10 cellular contexts compared by ENCODE assay signal in the genomic region with DNA sequence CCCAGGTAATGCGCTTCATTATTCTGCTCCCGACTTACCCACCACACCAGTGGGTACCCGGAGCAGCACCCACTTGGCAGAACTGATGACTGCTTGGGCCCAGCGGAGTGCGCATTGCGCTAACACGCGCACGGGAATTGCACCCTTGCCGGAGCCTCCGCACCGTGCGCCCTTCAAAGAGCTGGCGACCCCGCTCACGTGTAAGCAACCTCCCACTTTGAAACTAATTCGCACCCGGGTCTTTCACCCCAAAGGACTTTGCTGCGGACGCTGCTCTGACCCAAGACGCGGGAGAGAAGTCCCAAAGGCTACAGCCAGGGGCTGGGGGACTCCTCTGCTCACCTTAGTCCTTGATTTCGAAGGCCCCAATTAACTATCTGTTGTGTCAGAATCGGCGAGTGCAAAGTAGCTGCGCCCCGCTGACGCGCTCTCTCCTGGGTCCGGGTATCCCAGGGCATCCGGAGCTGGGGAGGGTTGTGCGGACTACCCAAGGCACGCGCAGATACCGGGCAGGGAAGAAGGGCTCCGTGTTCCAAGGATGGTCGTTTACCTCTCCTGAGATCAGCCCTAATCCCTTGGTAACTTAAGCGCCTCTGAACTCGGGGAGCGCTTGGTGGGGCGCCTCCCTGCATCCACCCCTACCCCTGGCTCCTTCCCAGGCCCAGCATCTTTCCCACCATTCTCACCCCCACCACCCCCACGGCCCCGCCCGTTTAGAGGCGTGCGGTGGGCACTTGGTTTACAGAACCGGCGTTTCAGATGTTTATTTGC. TPM values are rescaled to one million over a fixed set of nuclear protein-coding genes. Genes with fewer than 3 reads are reported as not detected.
DNase-seq lines count a peak whose midpoint lies in the region; ATAC-seq, FAIRE-seq and TF ChIP-seq lines count a peak whose summit lies in the region.
"Had no signal": no experiment of that assay in that cellular context is flagged by ENCODE, and none has a peak within 500 bp of the region (broad histone marks: within the 10 kb centered on the region; RNA-seq: fewer than 3 reads in every experiment).

No MANE protein-coding gene starts in this region.

- H3K27ac Mint-ChIP-seq in IgD-negative memory B cell (peak overlapping the region in 2 of 3 donors; percentile 48 to 81), neural crest cell (ENCODE audit: unreplicated experiment) (no peak overlapping the region)
- H3K27ac Mint-ChIP-seq: B cell had no signal

- no peak overlapping the region for H2BK120ac ChIP-seq in H1 (replicated peaks; ENCODE audit: low read depth, low read length)

- no peak overlapping the region for H3K23ac ChIP-seq in H1 (ENCODE audit: insufficient read length)

- TF ChIP-seq CTCF in H1 (IDR thresholded peaks at IDR 0.05; ENCODE audit: control extremely low read depth in 1 of 3, insufficient read depth in 1 of 3, low read depth in 1 of 3, low read length in 3 of 3) (no peak), neural crest cell (conservative IDR thresholded peaks at IDR 0.05) (no peak)

- H4K91ac ChIP-seq in H1 (replicated peaks; ENCODE audit: insufficient read length, low read length): no peak overlapping the region

- H3K9me3 ChIP-seq in H1 (ENCODE audit: insufficient read depth in 2 of 2, low read depth in 1 of 2, low read length in 1 of 2): no peaks in the 10 kb centered on the region

- no peaks in the 10 kb centered on the region for H3K79me1 ChIP-seq in H1 (ENCODE audit: low read depth, low read length)

- H2BK15ac ChIP-seq in H1 (ENCODE audit: low read length): no peak overlapping the region

- peaks cover 97% of the 10 kb centered on the region for H3K27me3 ChIP-seq in ACC112 (ENCODE audit: insufficient read depth, low read length)
- H3K27me3 ChIP-seq in H1 (replicated peaks in 1 of 4; ENCODE audit: control insufficient read depth in 3 of 4, extremely low read depth in 1 of 4, insufficient read depth in 3 of 4, low read length in 3 of 4): peaks cover 48 to 68% (median 64%) of the 10 kb centered on the region in 4 experiments

- no peak overlapping the region for H3K4ac ChIP-seq in H1 (replicated peaks; ENCODE audit: insufficient read length, low read depth, low read length)

- H3K4me1 Mint-ChIP-seq in IgD-negative memory B cell (peaks cover 0 to 8% (median 1%) of the 10 kb centered on the region in 3 donors), neural crest cell (peaks cover 12% of the 10 kb centered on the region)

- H3K27ac ChIP-seq in ACC112 (ENCODE audit: low read depth, low read length): no peak overlapping the region
- no peak overlapping the region for H3K27ac ChIP-seq in H1 (ENCODE audit: low read depth, low read length)

- H3K4me3 Mint-ChIP-seq in IgD-negative memory B cell (peak overlapping the region in 2 of 4 donors; percentile 23 to 45), neural crest cell (peak overlapping the region; percentile 6)
- H3K4me3 Mint-ChIP-seq: B cell had no signal

- H3K4me1 ChIP-seq in ACC112 (ENCODE audit: control insufficient read depth, insufficient read depth, low read length, unreplicated experiment) (peaks cover 6% of the 10 kb centered on the region), H1 (replicated peaks in 1 of 4; ENCODE audit: control insufficient read depth in 3 of 4, insufficient read depth in 4 of 4, low read length in 3 of 4) (peaks cover 8 to 28% (median 17%) of the 10 kb centered on the region in 4 experiments)

- H4K8ac ChIP-seq in H1 (ENCODE audit: extremely low read depth, insufficient read depth, low read length): no peak overlapping the region; the same call in 1 of the 2 replicates

- no peak for TF ChIP-seq EP300 in H1 (IDR thresholded peaks at IDR 0.05; ENCODE audit: borderline replicate concordance in 1 of 2, low read depth in 2 of 2, low read length in 2 of 2)

- POLR2A ChIA-PET in H1 (lab: Charles Lee; ENCODE audit: partially characterized antibody): interaction anchor here (1.0 to 5.9 kb wide), 2 partner anchors 9 to 12 kb away, joined by 3 to 32 read pairs; a partner anchor contains a TSS

- no peak overlapping the region for H3K9ac ChIP-seq in H1 (replicated peaks in 1 of 4; ENCODE audit: extremely low read depth in 1 of 4, low read depth in 3 of 4, low read length in 3 of 4)

- no peak overlapping the region for H3K14ac ChIP-seq in H1 (ENCODE audit: insufficient read length)

- H3K4me3 ChIP-seq in ACC112 (ENCODE audit: low read depth, low read length) (peak overlapping the region; percentile 65), H1 (ENCODE audit: extremely low read depth in 1 of 4, insufficient read depth in 2 of 4, low read depth in 3 of 4, low read length in 4 of 4) (peak overlapping the region; percentile 29 to 60 (median 40); a peak in 7 of 8 replicates)

- H2AFZ ChIP-seq in ACC112 (ENCODE audit: low read length, unreplicated experiment) (no peak overlapping the region), H1 (ENCODE audit: low read length) (no peak overlapping the region)

- TF ChIP-seq POLR2A in H1 (IDR thresholded peaks at IDR 0.05; ENCODE audit: control extremely low read depth in 1 of 2, low read depth in 2 of 2, low read length in 2 of 2): no peak

- WGBS in H1 (ENCODE audit: extremely low coverage in 1 of 2, insufficient coverage in 1 of 2, insufficient read length in 1 of 2, insufficient replicate concordance in 2 of 2, low coverage in 1 of 2, low lambda C conversion rate in 2 of 2, missing lambda C conversion rate in 1 of 2), 2 experiments: 3% methylated on average over 33 of the region's 48 CpGs; no CpG with 5 or more reads in 1 of the 2 experiments

- peak overlapping the region; percentile 87 to 92 for H3K4me2 ChIP-seq in H1 (ENCODE audit: insufficient read depth in 1 of 2, low read depth in 2 of 2, low read length in 2 of 2)

- no peak overlapping the region for H3K56ac ChIP-seq in H1 (replicated peaks; ENCODE audit: insufficient read length, low read depth, low read length)

- peaks cover 2 to 5% of the 10 kb centered on the region in 2 experiments for H4K20me1 ChIP-seq in H1 (replicated peaks in 1 of 2; ENCODE audit: control insufficient read depth in 1 of 2, insufficient read depth in 2 of 2, low read length in 2 of 2)

- CTCF ChIA-PET in H1 (lab: Charles Lee; ENCODE audit: partially characterized antibody): interaction anchor here (0.5 to 12.1 kb wide), 35 partner anchors 8 to 1158 kb away, joined by 3 to 298 read pairs (median 3); no protein-coding TSS in a partner anchor

- no peak for ATAC-seq in HG03457 (IDR thresholded peaks at IDR 0.05; ENCODE audit: unreplicated experiment)

- no peak overlapping the region for H2BK5ac ChIP-seq in H1 (ENCODE audit: low read depth, low read length)

- H2BK12ac ChIP-seq in H1 (ENCODE audit: low read depth, low read length): no peak overlapping the region

- H2AK5ac ChIP-seq in H1 (ENCODE audit: low read depth, low read length): no peak overlapping the region

- H3K9me3 Mint-ChIP-seq in IgD-negative memory B cell (peaks cover 0 to 9% (median 0%) of the 10 kb centered on the region in 3 donors), neural crest cell (no peaks in the 10 kb centered on the region)

- H3K79me2 ChIP-seq in ACC112 (ENCODE audit: control insufficient read depth, insufficient read depth, low read length, unreplicated experiment) (no peaks in the 10 kb centered on the region), H1 (ENCODE audit: control insufficient read depth in 1 of 2, insufficient read depth in 2 of 2, low read length in 2 of 2) (no peaks in the 10 kb centered on the region)

- H3K23me2 ChIP-seq in H1 (ENCODE audit: low read depth, low read length): peaks cover 15% of the 10 kb centered on the region; the same call in 1 of the 2 replicates

- H3K36me3 Mint-ChIP-seq in IgD-negative memory B cell (no peaks in the 10 kb centered on the region), neural crest cell (ENCODE audit: low read depth) (no peaks in the 10 kb centered on the region)

- H3K18ac ChIP-seq in H1 (ENCODE audit: extremely low read depth, low read length): peak overlapping the region; percentile 78

- H3K27me3 Mint-ChIP-seq in IgD-negative memory B cell (peaks cover 83% of the 10 kb centered on the region), neural crest cell (ENCODE audit: low read depth) (peaks cover 97% of the 10 kb centered on the region)

- no peak for TF ChIP-seq RAD21 in H1 (IDR thresholded peaks at IDR 0.05 in 1 of 2, conservative IDR thresholded peaks at IDR 0.05 in 1 of 2; ENCODE audit: low read depth in 2 of 2, low read length in 2 of 2)

- no peaks in the 10 kb centered on the region for H3K36me3 ChIP-seq in ACC112 (ENCODE audit: insufficient read depth, low read length)
- no peaks in the 10 kb centered on the region for H3K36me3 ChIP-seq in H1 (ENCODE audit: control insufficient read depth in 2 of 4, insufficient read depth in 4 of 4, low read length in 3 of 4)

- no peak overlapping the region for H2BK20ac ChIP-seq in H1 (ENCODE audit: low read length)

- DNase-seq in H1 (ENCODE audit: low read depth in 1 of 2, low spot score in 2 of 2) (peak in 1 of 2 experiments; percentile 75), neural crest cell (ENCODE audit: low read depth, low spot score) (no peak), NCI-H187 treated with DMSO at 0.1 percent for 48 hours (lab: John Stamatoyannopoulos, UW) (no peak), COR-L47 (lab: John Stamatoyannopoulos, UW) (no peak), DMS 273 (lab: John Stamatoyannopoulos, UW; ENCODE audit: unreplicated experiment) (no peak)
- DNase-seq: NK-92 treated with Interleukin-12 subunit alpha and Interleukin-12 subunit beta, amount 100 ng/mL, for 24 hours had no signal

- H4K5ac ChIP-seq in H1 (ENCODE audit: insufficient read length, low read depth, low read length): no peak overlapping the region

- FAIRE-seq in H1 (lab: Jason Lieb, UNC): no peak

TF ChIP-seq in H1, 55 proteins besides CTCF, POLR2A, EP300 and RAD21 (continues in another document):
- TF ChIP-seq SP2 (IDR thresholded peaks at IDR 0.05; ENCODE audit: low read length) (no peak), SUZ12 (IDR thresholded peaks at IDR 0.05; ENCODE audit: low read length) (peak; percentile 79), RNF2 (IDR thresholded peaks at IDR 0.05; ENCODE audit: borderline replicate concordance, low read depth, low read length, missing control alignments, poor library complexity, severe bottlenecking) (peak; percentile 74)
- TF ChIP-seq, protein P1, sequence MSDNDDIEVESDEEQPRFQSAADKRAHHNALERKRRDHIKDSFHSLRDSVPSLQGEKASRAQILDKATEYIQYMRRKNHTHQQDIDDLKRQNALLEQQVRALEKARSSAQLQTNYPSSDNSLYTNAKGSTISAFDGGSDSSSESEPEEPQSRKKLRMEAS (IDR thresholded peaks at IDR 0.05): peak; percentile 32

RNA-seq across cellular contexts. Expression of a gene that starts 13.1 kb away (rescaled TPM):
- polyA plus RNA-seq in IgD-negative memory B cell (not detected), H1 (2011; rRNA removed) (1.3 and 1.4 TPM in 2 replicates)
- 5.1 and 5.7 TPM in 2 replicates for total RNA-seq in H1 (2021; fragmentation: NEBNext Ultra II Directional; extraction: Animal tissue kit (Norgen Biotek cat#: 25700))
- polyA plus RNA-seq in H1 (2011; cell fraction: cytosol; rRNA removed): 1.6 TPM
- 4.4 TPM for polyA plus RNA-seq in H1 (2011; cell fraction: nucleus; rRNA removed)
- polyA plus RNA-seq in H1 (2012, experiment 1 of 2): 1.4 to 3.3 TPM (median 2.1 TPM) in 4 replicates
- polyA plus RNA-seq in H1 (2012, experiment 2 of 2): 0.41 TPM
- polyA plus RNA-seq in H1 (2013, experiment 1 of 2): 2.7 TPM
- 2.7 TPM for polyA plus RNA-seq in H1 (2013, experiment 2 of 2)
- polyA minus RNA-seq in H1 (2011; rRNA and poly(A)+ RNA removed): 4.3 and 6.1 TPM in 2 replicates
- 2.6 TPM for polyA minus RNA-seq in H1 (2011; cell fraction: cytosol; rRNA and poly(A)+ RNA removed)
- 12.3 TPM for polyA minus RNA-seq in H1 (2011; cell fraction: nucleus; rRNA and poly(A)+ RNA removed)
- total RNA-seq in neural crest cell: 9.2 and 10.1 TPM in 2 replicates
